Comparison of ENCODE assay signal across 8 cellular contexts in genomic region chr6:30914076-30914853, GRCh38. TPM values are rescaled to one million over a fixed set of nuclear protein-coding genes. Genes with fewer than 3 reads are reported as not detected.
DNase-seq lines count a peak whose midpoint lies in the region; ATAC-seq and TF ChIP-seq lines count a peak whose summit lies in the region.

TSS of gene VARS2 (plus strand) at chr6:30914238. CDS start at chr6:30914837, 599 bp downstream.

- H3K27ac ChIP-seq in heart left ventricle (peak within 1 kb of the TSS; percentile 85 to 98 (median 93)), urinary bladder (ENCODE audit: low read depth) (peak within 1 kb of the TSS; percentile 87)

- intact Hi-C loops in heart left ventricle (cut with DNase I) = loop anchor here in 8 of 10 donors (1.0 to 10.0 kb wide), 7 partner anchors 29 to 281 kb away; partner anchors contain the start of gene DDR1 (in 1 of the 8)

- peaks cover 12% of the 10 kb centered on the region for H3K4me1 Mint-ChIP-seq in progenitor cell of endocrine pancreas (ENCODE audit: low read depth)

- peaks cover 24% of the 10 kb centered on the region for H3K4me1 ChIP-seq in adipocyte (ENCODE audit: control insufficient read depth, insufficient read depth, low read length)
- peaks cover 0 to 30% (median 23%) of the 10 kb centered on the region in 12 donors for H3K4me1 ChIP-seq in heart left ventricle
- H3K4me1 ChIP-seq in urinary bladder (ENCODE audit: insufficient read depth) = no peaks in the 10 kb centered on the region

- H3K27me3 Mint-ChIP-seq in progenitor cell of endocrine pancreas = no peaks in the 10 kb centered on the region

- ATAC-seq in HG02623 (IDR thresholded peaks at IDR 0.05; ENCODE audit: unreplicated experiment) (peak; percentile 75), heart left ventricle (peak; percentile 91 to 96 (median 96))

- H3K27ac Mint-ChIP-seq in progenitor cell of endocrine pancreas = peak within 1 kb of the TSS; percentile 88

- TF ChIP-seq CTCF in GM12873 (IDR thresholded peaks at IDR 0.05; ENCODE audit: insufficient read depth, low read depth, low read length, missing control alignments) = peak; percentile 31
- peak in 11 of 12 donors; percentile 14 to 64 (median 43) for TF ChIP-seq CTCF in heart left ventricle (IDR thresholded peaks at IDR 0.05)
- TF ChIP-seq CTCF in progenitor cell of endocrine pancreas (IDR thresholded peaks at IDR 0.05; ENCODE audit: unreplicated experiment) = peak; percentile 39

- peaks cover 27% of the 10 kb centered on the region for H3K36me3 Mint-ChIP-seq in progenitor cell of endocrine pancreas (ENCODE audit: insufficient read depth)

- peak within 1 kb of the TSS; percentile 83 for H3K4me3 Mint-ChIP-seq in progenitor cell of endocrine pancreas (ENCODE audit: low read depth)

- H3K9me3 ChIP-seq in adipocyte (ENCODE audit: control insufficient read depth, low read length) = no peaks in the 10 kb centered on the region
- no peaks in the 10 kb centered on the region for H3K9me3 ChIP-seq in heart left ventricle

- H3K36me3 ChIP-seq in adipocyte (ENCODE audit: control insufficient read depth, insufficient read depth, low read length, severe bottlenecking) (peaks cover 43% of the 10 kb centered on the region), heart left ventricle (peaks cover 0 to 60% (median 51%) of the 10 kb centered on the region in 9 donors), urinary bladder (ENCODE audit: insufficient read depth) (no peaks in the 10 kb centered on the region)

- no peaks in the 10 kb centered on the region for H3K9me3 Mint-ChIP-seq in progenitor cell of endocrine pancreas (ENCODE audit: low read depth)

- DNase-seq in NCI-H128 (lab: John Stamatoyannopoulos, UW; ENCODE audit: unreplicated experiment) (peak; percentile 44), T follicular helper cell (ENCODE audit: low read depth) (peak; percentile 78), adipocyte (ENCODE audit: low read depth) (peak; percentile 97), heart left ventricle (peak; percentile 91 to 96 (median 93)), progenitor cell of endocrine pancreas (ENCODE audit: low spot score, unreplicated experiment) (peak; percentile 91)

- H3K4me3 ChIP-seq in adipocyte (ENCODE audit: low read length) (peak within 1 kb of the TSS; percentile 82), heart left ventricle (peak within 1 kb of the TSS; percentile 38 to 92 (median 68)), urinary bladder (ENCODE audit: low read depth, low read length) (peak within 1 kb of the TSS; percentile 51)

- 1 to 3% (median 2%) methylated on average over 13 to 52 of the region's 52 CpGs for WGBS in heart left ventricle, 4 donors
- under 1% methylated on average over 52 of the region's 52 CpGs for WGBS in urinary bladder

- no peaks in the 10 kb centered on the region for H3K27me3 ChIP-seq in adipocyte (replicated peaks; ENCODE audit: control insufficient read depth, insufficient read depth, low read length)
- no peaks in the 10 kb centered on the region for H3K27me3 ChIP-seq in heart left ventricle

- peak within 1 kb of the TSS; percentile 92 for H3K9ac ChIP-seq in adipocyte (ENCODE audit: low read length)

- TF ChIP-seq POLR2A in heart left ventricle (IDR thresholded peaks at IDR 0.05) = peak in 1 of 2 donors; percentile 92

RNA-seq across cellular contexts. Expression of gene VARS2, which starts in this region (rescaled TPM):
- total RNA-seq in heart left ventricle = 10 to 100 TPM; 10.7 to 28.5 (median 18.8) TPM
- 10 to 100 TPM; 12.1 to 19.7 TPM for polyA plus RNA-seq in heart left ventricle
- total RNA-seq in progenitor cell of endocrine pancreas = 56.3 and 58.0 TPM in 2 replicates
- total RNA-seq in urinary bladder = 14.4 TPM
- polyA plus RNA-seq in urinary bladder = 10.3 TPM

Comparison
In these comparisons a context has a peak if more than half of its experiments do, and no peak if none do; other contexts are left out.
1. Peak in every context shown above with its lines: DNase-seq, ATAC-seq, H3K4me3 ChIP-seq and H3K27ac ChIP-seq.
2. DNase-seq: peak in every context shown above with its lines; median percentile 97 in adipocyte; 93 in heart left ventricle; 91 in progenitor cell of endocrine pancreas; 78 in T follicular helper cell; 44 in NCI-H128.